ENCODE assay signal across 10 cellular contexts in genomic region chr17:74778960-74779359, GRCh38. TPM values are rescaled to one million over a fixed set of nuclear protein-coding genes. Genes with fewer than 3 reads are reported as not detected.
DNase-seq lines count a peak whose midpoint lies in the region; ATAC-seq and TF ChIP-seq lines count a peak whose summit lies in the region.
"Had no signal": no experiment of that assay in that cellular context is flagged by ENCODE, and none has a peak within 500 bp of the region (broad histone marks: within the 10 kb centered on the region; RNA-seq: fewer than 3 reads in every experiment).

No MANE protein-coding gene starts in this region.

- H3K9me3 ChIP-seq in effector memory CD4-positive, alpha-beta T cell (ENCODE audit: control insufficient read depth, low read length), result no peaks in the 10 kb centered on the region
- no peaks in the 10 kb centered on the region for H3K9me3 ChIP-seq in upper lobe of right lung

- peak overlapping the region; percentile 98 for H3K27ac Mint-ChIP-seq in activated naive CD4-positive, alpha-beta T cell treated with anti-CD3 and anti-CD28 coated beads, Interleukin-2, amount 10 ng/mL, durations not matched to agents 7 days and 5 days

- peaks cover 3% of the 10 kb centered on the region for H3K36me3 ChIP-seq in effector memory CD4-positive, alpha-beta T cell (ENCODE audit: control insufficient read depth, insufficient read depth, low read length)
- H3K36me3 ChIP-seq in upper lobe of right lung, result no peaks in the 10 kb centered on the region

- peaks cover 4% of the 10 kb centered on the region for H3K27me3 Mint-ChIP-seq in activated naive CD4-positive, alpha-beta T cell treated with anti-CD3 and anti-CD28 coated beads, Interleukin-2, amount 10 ng/mL, durations not matched to agents 7 days and 5 days

- TF ChIP-seq CTCF in upper lobe of right lung (IDR thresholded peaks at IDR 0.05) (no peak), GM13976 (IDR thresholded peaks at IDR 0.05; ENCODE audit: borderline replicate concordance, control extremely low read depth, extremely low read depth, insufficient read depth, missing control alignments) (no peak)

- H3K9me3 Mint-ChIP-seq in activated naive CD4-positive, alpha-beta T cell treated with anti-CD3 and anti-CD28 coated beads, Interleukin-2, amount 10 ng/mL, durations not matched to agents 7 days and 5 days, result no peaks in the 10 kb centered on the region

- in situ Hi-C loops in GM13976 (cut with MboI; ENCODE audit: low sequenced_read_pairs, unreplicated experiment), result no loop called here

- peak overlapping the region; percentile 66 for H3K27ac ChIP-seq in effector memory CD4-positive, alpha-beta T cell (ENCODE audit: insufficient read depth, low read length, poor library complexity, severe bottlenecking)
- H3K27ac ChIP-seq in upper lobe of right lung, result peak overlapping the region; percentile 58
- H3K27ac ChIP-seq: foreskin keratinocyte had no signal

- H3K27me3 ChIP-seq in effector memory CD4-positive, alpha-beta T cell (replicated peaks; ENCODE audit: control insufficient read depth, insufficient read depth, low read length, poor library complexity, severe bottlenecking), result no peaks in the 10 kb centered on the region
- H3K27me3 ChIP-seq in upper lobe of right lung, result no peaks in the 10 kb centered on the region
- H3K27me3 ChIP-seq: foreskin keratinocyte had no signal

- H3K4me1 Mint-ChIP-seq in activated naive CD4-positive, alpha-beta T cell treated with anti-CD3 and anti-CD28 coated beads, Interleukin-2, amount 10 ng/mL, durations not matched to agents 7 days and 5 days, result peaks cover 78% of the 10 kb centered on the region

- intact Hi-C loops in upper lobe of right lung (cut with DNase I), result no loop called here

- H3K4me3 ChIP-seq in effector memory CD4-positive, alpha-beta T cell (ENCODE audit: insufficient read depth, low read depth, low read length, poor library complexity, severe bottlenecking), result no peak overlapping the region
- no peak overlapping the region for H3K4me3 ChIP-seq in upper lobe of right lung

- peaks cover 58% of the 10 kb centered on the region for H3K36me3 Mint-ChIP-seq in activated naive CD4-positive, alpha-beta T cell treated with anti-CD3 and anti-CD28 coated beads, Interleukin-2, amount 10 ng/mL, durations not matched to agents 7 days and 5 days

- DNase-seq in activated naive CD4-positive, alpha-beta T cell treated with anti-CD3 and anti-CD28 coated beads, Interleukin-2, amount 10 ng/mL, durations not matched to agents 7 days and 5 days, result no peak
- no peak for DNase-seq in activated naive CD4-positive, alpha-beta T cell treated with anti-CD3 and anti-CD28 coated beads, Interleukin-2, amount 50 U/mL, for 16 hours
- DNase-seq in SIG-M5 treated with dmso at 0.1 percent for 504 hours (lab: John Stamatoyannopoulos, UW; ENCODE audit: unreplicated experiment) (peak; percentile 99), upper lobe of right lung (no peak), GM13976 (ENCODE audit: low spot score) (no peak), KG1 (lab: John Stamatoyannopoulos, UW) (no peak)
- no peak for DNase-seq in effector memory CD4-positive, alpha-beta T cell
- DNase-seq: foreskin keratinocyte, left cardiac atrium had no signal

- peaks cover 49% of the 10 kb centered on the region for H3K4me1 ChIP-seq in effector memory CD4-positive, alpha-beta T cell (ENCODE audit: control insufficient read depth, insufficient read depth, low read length, poor library complexity, severe bottlenecking)
- peaks cover 23% of the 10 kb centered on the region for H3K4me1 ChIP-seq in upper lobe of right lung
- H3K4me1 ChIP-seq: foreskin keratinocyte had no signal

- H3K4me3 Mint-ChIP-seq in activated naive CD4-positive, alpha-beta T cell treated with anti-CD3 and anti-CD28 coated beads, Interleukin-2, amount 10 ng/mL, durations not matched to agents 7 days and 5 days, result peak overlapping the region; percentile 54

- ATAC-seq in upper lobe of right lung (no peak), HG02870 (IDR thresholded peaks at IDR 0.05; ENCODE audit: unreplicated experiment) (no peak)
- ATAC-seq: foreskin keratinocyte, left cardiac atrium had no signal

- CTCF ChIA-PET in activated naive CD4-positive, alpha-beta T cell treated with anti-CD3 and anti-CD28 coated beads, Interleukin-2, amount 10 ng/mL, durations not matched to agents 7 days and 5 days (lab: Charles Lee), result interaction anchor here (1.6 to 5.6 kb wide), 8 partner anchors 8 to 121 kb away, joined by 4 to 44 read pairs (median 10); no protein-coding TSS in a partner anchor

RNA-seq across cellular contexts. Expression of gene NAT9, which starts 2.8 kb away (rescaled TPM):
- 40.8 TPM for total RNA-seq in upper lobe of right lung

RNA-seq across cellular contexts. Expression of gene NHERF1, which starts 30.5 kb away (rescaled TPM):
- total RNA-seq in upper lobe of right lung, result 28.4 TPM

RNA-seq across cellular contexts. Expression of gene RAB37, which starts 41.9 kb away (rescaled TPM):
- total RNA-seq in upper lobe of right lung, result 6.8 TPM
- total RNA-seq: foreskin keratinocyte had no signal
